13 cellular contexts compared by ENCODE assay signal in genomic region chr17:82911822-82912221, GRCh38.
DNase-seq lines count a peak whose midpoint lies in the region; ATAC-seq lines count a peak whose summit lies in the region.
"Had no signal": no experiment of that assay in that cellular context is flagged by ENCODE, and none has a peak within 500 bp of the region (broad histone marks: within the 10 kb centered on the region; RNA-seq: fewer than 3 reads in every experiment).

No MANE protein-coding gene starts in this region.

- H3K27me3 Mint-ChIP-seq in activated CD4-positive, alpha-beta T cell treated with anti-CD3 and anti-CD28 coated beads, Interleukin-2, amount 10 ng/mL, durations not matched to agents 7 days and 5 days = no peaks in the 10 kb centered on the region

- POLR2A ChIA-PET in activated CD4-positive, alpha-beta T cell treated with anti-CD3 and anti-CD28 coated beads, Interleukin-2, amount 10 ng/mL, durations not matched to agents 7 days and 5 days (lab: Charles Lee) = no interaction called here

- H3K27ac Mint-ChIP-seq in activated CD4-positive, alpha-beta T cell treated with anti-CD3 and anti-CD28 coated beads, Interleukin-2, amount 10 ng/mL, durations not matched to agents 7 days and 5 days = peak overlapping the region; percentile 65

- peaks cover 47% of the 10 kb centered on the region for H3K4me1 Mint-ChIP-seq in activated CD4-positive, alpha-beta T cell treated with anti-CD3 and anti-CD28 coated beads, Interleukin-2, amount 10 ng/mL, durations not matched to agents 7 days and 5 days

- H3K9me3 Mint-ChIP-seq in activated CD4-positive, alpha-beta T cell treated with anti-CD3 and anti-CD28 coated beads, Interleukin-2, amount 10 ng/mL, durations not matched to agents 7 days and 5 days = no peaks in the 10 kb centered on the region

- no peak overlapping the region for H3K4me3 Mint-ChIP-seq in activated CD4-positive, alpha-beta T cell treated with anti-CD3 and anti-CD28 coated beads, Interleukin-2, amount 10 ng/mL, durations not matched to agents 7 days and 5 days

- ATAC-seq in HG03378 (IDR thresholded peaks at IDR 0.05; ENCODE audit: unreplicated experiment) (no peak), HG03159 (IDR thresholded peaks at IDR 0.05; ENCODE audit: unreplicated experiment) (no peak)

- DNase-seq in activated CD4-positive, alpha-beta T cell treated with anti-CD3 and anti-CD28 coated beads, Interleukin-2, amount 10 ng/mL, durations not matched to agents 7 days and 5 days = no peak
- no peak for DNase-seq in activated CD4-positive, alpha-beta T cell treated with anti-CD3 and anti-CD28 coated beads for 48 hours
- DNase-seq in NOMO-1 treated with DMSO at 0.1 percent for 48 hours (lab: John Stamatoyannopoulos, UW; ENCODE audit: unreplicated experiment) (peak; percentile 61), pons (ENCODE audit: low spot score) (peak; percentile 42), NCI-H345 treated with DMSO at 0.1 percent for 48 hours (lab: John Stamatoyannopoulos, UW; ENCODE audit: unreplicated experiment) (no peak)
- DNase-seq: activated CD8-positive, alpha-beta memory T cell treated with anti-CD3 and anti-CD28 coated beads, Interleukin-2, amount 50 U/mL, for 4 hours; NCI-H1436; NCI-H82; sigmoid colon; transverse colon had no signal

- peak overlapping the region; percentile 32 for H3K27ac ChIP-seq in cingulate gyrus (ENCODE audit: low read depth, low read length)
- H3K27ac ChIP-seq: sigmoid colon, transverse colon had no signal

- CTCF ChIA-PET in activated CD4-positive, alpha-beta T cell treated with anti-CD3 and anti-CD28 coated beads, Interleukin-2, amount 10 ng/mL, durations not matched to agents 7 days and 5 days (lab: Charles Lee) = interaction anchor here (0.6 to 1.5 kb wide), 5 partner anchors 9 to 186 kb away, joined by 3 to 6 read pairs (median 4); no protein-coding TSS in a partner anchor

- peaks cover 31% of the 10 kb centered on the region for H3K36me3 Mint-ChIP-seq in activated CD4-positive, alpha-beta T cell treated with anti-CD3 and anti-CD28 coated beads, Interleukin-2, amount 10 ng/mL, durations not matched to agents 7 days and 5 days (ENCODE audit: low read depth)

Comparison
In these comparisons a context has a peak if more than half of its experiments do, and no peak if none do; other contexts are left out.
1. DNase-seq: peak in NOMO-1 treated with DMSO at 0.1 percent for 48 hours (single experiment) and pons (single experiment); none in activated CD4-positive, alpha-beta T cell treated with anti-CD3 and anti-CD28 coated beads, Interleukin-2, amount 10 ng/mL, durations not matched to agents 7 days and 5 days (single experiment), activated CD4-positive, alpha-beta T cell treated with anti-CD3 and anti-CD28 coated beads for 48 hours (single experiment) and NCI-H345 treated with DMSO at 0.1 percent for 48 hours (single experiment).